10 cellular contexts compared by ENCODE assay signal in the genomic region with DNA sequence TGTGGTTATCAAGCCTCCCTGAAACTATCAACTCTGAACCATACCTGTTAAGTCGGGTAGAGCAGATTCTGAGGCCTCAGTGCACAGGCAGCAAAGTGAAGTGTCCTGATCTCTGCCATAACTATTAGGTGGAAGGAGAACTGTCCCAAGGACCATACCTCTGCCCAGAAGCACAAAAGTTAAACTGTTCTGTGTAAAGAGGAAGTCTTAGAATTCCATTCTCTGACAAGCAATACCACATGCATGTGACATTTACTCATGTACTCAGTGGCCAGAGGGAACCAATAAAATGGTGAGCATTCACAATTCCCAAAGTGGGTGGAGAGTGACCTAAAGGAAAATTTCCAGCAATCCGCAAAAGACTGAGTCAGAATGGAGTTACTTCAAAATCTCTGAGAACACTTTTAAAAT.
DNase-seq lines count a peak whose midpoint lies in the region; ATAC-seq and TF ChIP-seq lines count a peak whose summit lies in the region.
"Had no signal": no experiment of that assay in that cellular context is flagged by ENCODE, and none has a peak within 500 bp of the region (broad histone marks: within the 10 kb centered on the region; RNA-seq: fewer than 3 reads in every experiment).

No MANE protein-coding gene starts in this region.

- peak overlapping the region; percentile 29 for H3K27ac Mint-ChIP-seq in T-helper 1 cell treated with Interleukin-12 subunit alpha and Interleukin-12 subunit beta and Interleukin-4 antibody, amounts not matched to agents 30 μg/mL and 1 μg/mL, for 36 hours

- TF ChIP-seq CTCF in foreskin fibroblast (IDR thresholded peaks at IDR 0.05; ENCODE audit: low read depth, low read length), result no peak

- peaks cover 4% of the 10 kb centered on the region for H3K36me3 Mint-ChIP-seq in T-helper 1 cell treated with Interleukin-12 subunit alpha and Interleukin-12 subunit beta and Interleukin-4 antibody, amounts not matched to agents 30 μg/mL and 1 μg/mL, for 36 hours (ENCODE audit: low read depth)

- peak overlapping the region; percentile 68 to 73 for H3K4me3 ChIP-seq in foreskin fibroblast (ENCODE audit: low read depth in 1 of 2, low read length in 2 of 2)
- H3K4me3 ChIP-seq in skeletal muscle tissue (ENCODE audit: low read length in 3 of 3), result peak overlapping the region in 2 of 3 donors; percentile 27 to 32

- H3K36me3 ChIP-seq in skeletal muscle tissue (ENCODE audit: control insufficient read depth in 3 of 3, insufficient read depth in 3 of 3, low read length in 3 of 3), result no peaks in the 10 kb centered on the region

- no peak for ATAC-seq in GM18511 (IDR thresholded peaks at IDR 0.05; ENCODE audit: unreplicated experiment)

- peaks cover 20% of the 10 kb centered on the region for H3K4me1 Mint-ChIP-seq in T-helper 1 cell treated with Interleukin-12 subunit alpha and Interleukin-12 subunit beta and Interleukin-4 antibody, amounts not matched to agents 30 μg/mL and 1 μg/mL, for 36 hours (ENCODE audit: low read depth)

- H3K27ac ChIP-seq in skeletal muscle tissue (ENCODE audit: low read depth, low read length), result peak overlapping the region; percentile 84
- H3K27ac ChIP-seq: C4-2B, VCaP had no signal

- H3K9me3 Mint-ChIP-seq in T-helper 1 cell treated with Interleukin-12 subunit alpha and Interleukin-12 subunit beta and Interleukin-4 antibody, amounts not matched to agents 30 μg/mL and 1 μg/mL, for 36 hours, result no peaks in the 10 kb centered on the region

- no peaks in the 10 kb centered on the region for H3K27me3 ChIP-seq in skeletal muscle tissue (ENCODE audit: control insufficient read depth in 3 of 3, insufficient read depth in 3 of 3, low read length in 3 of 3)

- peak overlapping the region in 1 of 3 donors; percentile 34 for H3K9ac ChIP-seq in skeletal muscle tissue (ENCODE audit: low read depth in 1 of 3, low read length in 3 of 3)

- H3K4me1 ChIP-seq in skeletal muscle tissue (ENCODE audit: control insufficient read depth in 3 of 3, insufficient read depth in 3 of 3, low read length in 3 of 3), result peaks cover 2 to 5% (median 2%) of the 10 kb centered on the region in 3 donors

- peak overlapping the region; percentile 18 for H3K4me3 Mint-ChIP-seq in T-helper 1 cell treated with Interleukin-12 subunit alpha and Interleukin-12 subunit beta and Interleukin-4 antibody, amounts not matched to agents 30 μg/mL and 1 μg/mL, for 36 hours

- no peaks in the 10 kb centered on the region for H3K9me3 ChIP-seq in skeletal muscle tissue (ENCODE audit: control insufficient read depth in 3 of 3, low read length in 3 of 3)

- DNase-seq in T-helper 1 cell (no peak), T1000 (lab: John Stamatoyannopoulos, UW) (peak; percentile 56), foreskin fibroblast (peak; percentile 94 to 96), amygdala (lab: John Stamatoyannopoulos, UW) (no peak)
- no peak for DNase-seq in stimulated activated naive CD4-positive, alpha-beta T cell treated with Interleukin-2 at 50 U/mL for 16 hours (lab: John Stamatoyannopoulos, UW)

- H3K27me3 Mint-ChIP-seq in T-helper 1 cell treated with Interleukin-12 subunit alpha and Interleukin-12 subunit beta and Interleukin-4 antibody, amounts not matched to agents 30 μg/mL and 1 μg/mL, for 36 hours (ENCODE audit: low read depth), result no peaks in the 10 kb centered on the region

Comparison
In these comparisons a context has a peak if more than half of its experiments do, and no peak if none do; other contexts are left out.
1. DNase-seq: peak in T1000 (single experiment) and foreskin fibroblast (2 of 2); none in T-helper 1 cell (0 of 5), amygdala (0 of 56) and stimulated activated naive CD4-positive, alpha-beta T cell treated with Interleukin-2 at 50 U/mL for 16 hours (single experiment).